Comparison of ENCODE assay signal across 12 cellular contexts in genomic region chr6:3088446-3088845, GRCh38. TPM values are rescaled to one million over a fixed set of nuclear protein-coding genes. Genes with fewer than 3 reads are reported as not detected.
DNase-seq lines count a peak whose midpoint lies in the region; ATAC-seq and TF ChIP-seq lines count a peak whose summit lies in the region.
"Had no signal": no experiment of that assay in that cellular context is flagged by ENCODE, and none has a peak within 500 bp of the region (broad histone marks: within the 10 kb centered on the region; RNA-seq: fewer than 3 reads in every experiment).

No MANE protein-coding gene starts in this region.

- H3K27ac ChIP-seq in HUES6 (ENCODE audit: low read depth, low read length) (no peak overlapping the region), heart right ventricle (peak overlapping the region in 4 of 10 donors; percentile 8 to 65 (median 27)), skeletal muscle tissue (ENCODE audit: low read depth, low read length) (peak overlapping the region; percentile 28)

- peak; percentile 89 for ATAC-seq in activated T-helper 17 cell treated with anti-CD3 and anti-CD28 coated beads, Interleukin-2, amount 50 U/mL, for 72 hours (replicated peaks)
- peak in 6 of 8 donors; percentile 33 to 79 (median 53) for ATAC-seq in heart right ventricle
- no peak for ATAC-seq in HG03571 (IDR thresholded peaks at IDR 0.05; ENCODE audit: unreplicated experiment)
- ATAC-seq in GM21381 (IDR thresholded peaks at IDR 0.05; ENCODE audit: unreplicated experiment) = no peak

- H3K9ac ChIP-seq in HUES6 (ENCODE audit: low read length) (no peak overlapping the region), skeletal muscle tissue (ENCODE audit: low read depth in 1 of 3, low read length in 3 of 3) (no peak overlapping the region)

- no peak for TF ChIP-seq CTCF in heart right ventricle (IDR thresholded peaks at IDR 0.05)

- H3K4me3 Mint-ChIP-seq in activated T-helper 17 cell treated with anti-CD3 and anti-CD28 coated beads, Interleukin-2, amount 50 U/mL, for 72 hours = no peak overlapping the region
- H3K4me3 Mint-ChIP-seq: brain, neural crest cell had no signal

- WGBS in heart right ventricle, 2 donors = 81 to 82% methylated on average over 4 of the region's 4 CpGs

- DNase-seq in heart right ventricle (no peak), H4 (ENCODE audit: low spot score) (no peak)
- DNase-seq: activated CD4-positive, alpha-beta T cell treated with anti-CD3 and anti-CD28 coated beads, Interleukin-2, amount 50 U/mL, for 48 hours; hippocampal formation; NCI-H526 treated with DMSO at 0.1 percent for 48 hours had no signal

- peaks cover 72% of the 10 kb centered on the region for H3K36me3 Mint-ChIP-seq in activated T-helper 17 cell treated with anti-CD3 and anti-CD28 coated beads, Interleukin-2, amount 50 U/mL, for 72 hours (ENCODE audit: low read depth)

- H3K9me3 ChIP-seq in HUES6 (ENCODE audit: control insufficient read depth, insufficient read depth, low read depth, low read length) (peaks cover 69% of the 10 kb centered on the region), heart right ventricle (no peaks in the 10 kb centered on the region), skeletal muscle tissue (ENCODE audit: control insufficient read depth in 3 of 3, low read length in 3 of 3) (no peaks in the 10 kb centered on the region)

- H3K27me3 ChIP-seq in HUES6 (ENCODE audit: control insufficient read depth, insufficient read depth, low read length) (no peaks in the 10 kb centered on the region), heart right ventricle (no peaks in the 10 kb centered on the region), skeletal muscle tissue (ENCODE audit: control insufficient read depth in 3 of 3, insufficient read depth in 3 of 3, low read length in 3 of 3) (no peaks in the 10 kb centered on the region)

- intact Hi-C loops in heart right ventricle (cut with DNase I) = no loop called here

- H3K4me1 ChIP-seq in HUES6 (ENCODE audit: control insufficient read depth, insufficient read depth, low read length) = no peaks in the 10 kb centered on the region
- H3K4me1 ChIP-seq in heart right ventricle = peaks cover 0 to 15% (median 0%) of the 10 kb centered on the region in 9 donors
- H3K4me1 ChIP-seq in skeletal muscle tissue (ENCODE audit: control insufficient read depth in 3 of 3, insufficient read depth in 3 of 3, low read length in 3 of 3) = peaks cover 0 to 9% (median 0%) of the 10 kb centered on the region in 3 donors

- H3K36me3 ChIP-seq in HUES6 (ENCODE audit: control insufficient read depth, insufficient read depth, low read length) (peaks cover 72% of the 10 kb centered on the region), heart right ventricle (peaks cover 0 to 73% (median 38%) of the 10 kb centered on the region in 9 donors), skeletal muscle tissue (ENCODE audit: control insufficient read depth in 3 of 3, insufficient read depth in 3 of 3, low read length in 3 of 3) (peaks cover 18 to 47% (median 44%) of the 10 kb centered on the region in 3 donors)

- peak overlapping the region; percentile 76 for H3K27ac Mint-ChIP-seq in activated T-helper 17 cell treated with anti-CD3 and anti-CD28 coated beads, Interleukin-2, amount 50 U/mL, for 72 hours

- H3K9me3 Mint-ChIP-seq in activated T-helper 17 cell treated with anti-CD3 and anti-CD28 coated beads, Interleukin-2, amount 50 U/mL, for 72 hours = no peaks in the 10 kb centered on the region
- H3K9me3 Mint-ChIP-seq: brain, neural crest cell had no signal

- H3K4me3 ChIP-seq in HUES6 (ENCODE audit: low read depth, low read length) = peak overlapping the region; percentile 28
- H3K4me3 ChIP-seq in heart right ventricle = no peak overlapping the region
- H3K4me3 ChIP-seq in skeletal muscle tissue (ENCODE audit: low read length in 3 of 3) = peak overlapping the region in 1 of 3 donors; percentile 4

- peaks cover 5% of the 10 kb centered on the region for H3K4me1 Mint-ChIP-seq in activated T-helper 17 cell treated with anti-CD3 and anti-CD28 coated beads, Interleukin-2, amount 50 U/mL, for 72 hours
- H3K4me1 Mint-ChIP-seq: neural crest cell had no signal

- no peaks in the 10 kb centered on the region for H3K27me3 Mint-ChIP-seq in activated T-helper 17 cell treated with anti-CD3 and anti-CD28 coated beads, Interleukin-2, amount 50 U/mL, for 72 hours
- H3K27me3 Mint-ChIP-seq: brain had no signal

RNA-seq across cellular contexts. Expression of gene RIPK1, which starts 20.2 kb away (rescaled TPM):
- 10 to 100 TPM; 17.5 to 18.2 TPM for total RNA-seq in activated T-helper 17 cell treated with anti-CD3 and anti-CD28 coated beads, Interleukin-2, amount 50 U/mL, for 72 hours
- total RNA-seq in heart right ventricle (10 to 100 TPM in 2 of 10 donors, 1 to 10 TPM in 8; 5.1 to 12.2 (median 6.4) TPM), skeletal muscle tissue (14.6 TPM)
- 10 to 100 TPM in 1 of 2 donors, 1 to 10 TPM in 1; 6.1 to 12.9 TPM for polyA plus RNA-seq in heart right ventricle
- 10.1 and 14.2 TPM in 2 replicates for total RNA-seq in H4 (2014; rRNA removed; shearing (Covaris generic))

RNA-seq across cellular contexts. Expression of gene BPHL, which starts 30.1 kb away (rescaled TPM):
- 1 to 10 TPM; 9.1 to 9.2 TPM for total RNA-seq in activated T-helper 17 cell treated with anti-CD3 and anti-CD28 coated beads, Interleukin-2, amount 50 U/mL, for 72 hours
- total RNA-seq in heart right ventricle = 10 to 100 TPM; 14.5 to 44.4 (median 21.0) TPM
- 10 to 100 TPM in 1 of 2 donors, 1 to 10 TPM in 1; 5.3 to 22.6 TPM for polyA plus RNA-seq in heart right ventricle
- total RNA-seq in skeletal muscle tissue = 17.7 TPM
- total RNA-seq in H4 (2014; rRNA removed; shearing (Covaris generic)) = 19.0 and 21.6 TPM in 2 replicates

Comparison
In these comparisons a context has a peak if more than half of its experiments do, and no peak if none do; other contexts are left out.
1. ATAC-seq: peak in activated T-helper 17 cell treated with anti-CD3 and anti-CD28 coated beads, Interleukin-2, amount 50 U/mL, for 72 hours (single experiment) and heart right ventricle (6 of 8); none in HG03571 (single experiment) and GM21381 (single experiment).